26 cellular contexts compared by ENCODE assay signal in the genomic region with DNA sequence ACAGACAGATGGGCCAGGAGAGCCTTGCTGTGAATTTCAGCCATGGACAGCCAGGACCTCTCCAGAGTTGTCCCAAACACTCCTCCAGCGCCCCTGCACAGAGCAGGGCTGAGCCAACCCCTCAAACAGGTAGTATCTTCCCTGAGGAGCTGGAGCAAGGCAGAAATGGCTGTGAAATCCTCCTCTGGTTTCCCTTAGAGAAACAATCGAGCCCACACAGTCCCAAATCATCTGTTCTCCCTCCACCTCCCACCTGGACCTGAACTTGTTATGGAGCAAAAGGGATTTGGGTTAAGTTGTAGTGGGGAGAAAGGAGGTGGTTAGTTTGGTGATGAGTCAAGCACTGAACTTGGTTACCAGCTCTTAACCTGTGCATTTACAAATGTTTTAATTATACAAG.
DNase-seq lines count a peak whose midpoint lies in the region; ATAC-seq, FAIRE-seq and TF ChIP-seq lines count a peak whose summit lies in the region.
"Had no signal": no experiment of that assay in that cellular context is flagged by ENCODE, and none has a peak within 500 bp of the region (broad histone marks: within the 10 kb centered on the region; RNA-seq: fewer than 3 reads in every experiment).

No MANE protein-coding gene starts in this region.

- no peak for DNase-seq in activated CD4-positive, alpha-beta T cell treated with anti-CD3 and anti-CD28 coated beads, Interleukin-2, amount 10 ng/mL, durations not matched to agents 24 days and 14 days
- no peak for DNase-seq in activated CD4-positive, alpha-beta T cell treated with anti-CD3 and anti-CD28 coated beads for 1 hour
- no peak for DNase-seq in Panc1 (ENCODE audit: low read depth, low spot score)
- DNase-seq in body of pancreas = no peak
- DNase-seq in stimulated activated CD4-positive, alpha-beta T cell treated with anti-CD3 and anti-CD28 coated beads, Interleukin-1b, Interleukin-23, amount 100 ng/mL, for 48 hours = no peak
- DNase-seq in D721Med (ENCODE audit: insufficient read length, low spot score) = no peak
- DNase-seq: activated CD4-positive, alpha-beta T cell treated with anti-CD3 and anti-CD28 coated beads, Interleukin-2, amount 50 U/mL, for 4 hours; activated CD8-positive, alpha-beta memory T cell treated with anti-CD3 and anti-CD28 coated beads, Interleukin-2, amount 50 U/mL, for 48 hours; effector CD4-positive, alpha-beta T cell; hypothalamus; MG63; mucosa of descending colon; NCI-H1930; NCI-H526; NK-92 treated with Interleukin-12 subunit alpha and Interleukin-12 subunit beta, amount 100 ng/mL, for 24 hours; T-helper 9 cell; upper lobe of left lung had no signal

- POLR2A ChIA-PET in Panc1 (lab: Charles Lee) = no interaction called here

- no peak overlapping the region for H3K4me3 Mint-ChIP-seq in activated CD4-positive, alpha-beta T cell treated with anti-CD3 and anti-CD28 coated beads, Interleukin-2, amount 10 ng/mL, durations not matched to agents 24 days and 14 days
- H3K4me3 Mint-ChIP-seq in stimulated activated memory B cell treated with anti-CD40 and anti-IgM and Interleukin-4, amounts not matched to agents 10 μg/mL and 1 μg/mL and 100 μg/mL, for 72 hours = no peak overlapping the region

- TF ChIP-seq CTCF in Panc1 (IDR thresholded peaks at IDR 0.05) (no peak), body of pancreas (IDR thresholded peaks at IDR 0.05) (no peak), D721Med (IDR thresholded peaks at IDR 0.05; ENCODE audit: insufficient read depth, missing control alignments) (no peak)

- in situ Hi-C loops in Panc1 (cut with HindIII; ENCODE audit: low pct_unique_long_range_greater_than_20kb, low sequenced_read_pairs) = no loop called here

- WGBS in body of pancreas, 2 donors = 64% methylated on average over 2 of the region's 2 CpGs

- H3K9me3 Mint-ChIP-seq in activated CD4-positive, alpha-beta T cell treated with anti-CD3 and anti-CD28 coated beads, Interleukin-2, amount 10 ng/mL, durations not matched to agents 24 days and 14 days = peaks cover 20% of the 10 kb centered on the region
- H3K9me3 Mint-ChIP-seq in stimulated activated memory B cell treated with anti-CD40 and anti-IgM and Interleukin-4, amounts not matched to agents 10 μg/mL and 1 μg/mL and 100 μg/mL, for 72 hours = no peaks in the 10 kb centered on the region

- H3K4me3 ChIP-seq in Panc1 (ENCODE audit: low read depth in 2 of 2, low read length in 2 of 2) (no peak overlapping the region), body of pancreas (no peak overlapping the region)
- H3K4me3 ChIP-seq: MG63, mucosa of descending colon, smooth muscle cell, upper lobe of left lung had no signal

- H3K27ac Mint-ChIP-seq in activated CD4-positive, alpha-beta T cell treated with anti-CD3 and anti-CD28 coated beads, Interleukin-2, amount 10 ng/mL, durations not matched to agents 24 days and 14 days = peak overlapping the region; percentile 70
- H3K27ac Mint-ChIP-seq in stimulated activated memory B cell treated with anti-CD40 and anti-IgM and Interleukin-4, amounts not matched to agents 10 μg/mL and 1 μg/mL and 100 μg/mL, for 72 hours = peak overlapping the region; percentile 62
- H3K27ac Mint-ChIP-seq: activated naive CD4-positive, alpha-beta T cell treated with anti-CD3 and anti-CD28 coated beads, Interleukin-2, amount 50 U/mL, for 72 hours had no signal

- peaks cover 72% of the 10 kb centered on the region for H3K4me1 Mint-ChIP-seq in activated CD4-positive, alpha-beta T cell treated with anti-CD3 and anti-CD28 coated beads, Interleukin-2, amount 10 ng/mL, durations not matched to agents 24 days and 14 days
- H3K4me1 Mint-ChIP-seq in stimulated activated memory B cell treated with anti-CD40 and anti-IgM and Interleukin-4, amounts not matched to agents 10 μg/mL and 1 μg/mL and 100 μg/mL, for 72 hours = peaks cover 27% of the 10 kb centered on the region

- H3K4me1 ChIP-seq in Panc1 (ENCODE audit: control insufficient read depth, insufficient read depth, low read length) (no peaks in the 10 kb centered on the region; the same call in none of the 2 replicates), body of pancreas (peaks cover 74% of the 10 kb centered on the region)

- BruUV-seq in Panc1 (replicated peaks; lab: Mats Ljungman, UMichigan) = no TSS peak

- ATAC-seq in Panc1 = no peak
- ATAC-seq in body of pancreas = no peak
- ATAC-seq in stimulated activated memory B cell treated with anti-CD40 and anti-IgM and Interleukin-4, amounts not matched to agents 10 μg/mL and 1 μg/mL and 100 μg/mL, for 72 hours = no peak
- ATAC-seq in GM19467 (IDR thresholded peaks at IDR 0.05; ENCODE audit: unreplicated experiment) = no peak
- ATAC-seq: activated naive CD4-positive, alpha-beta T cell treated with anti-CD3 and anti-CD28 coated beads, Interleukin-2, amount 50 U/mL, for 72 hours; HCT116; SK-N-SH treated with all-trans-retinoic acid at 6 μM for 48 hours had no signal

- no peaks in the 10 kb centered on the region for H3K36me3 ChIP-seq in Panc1 (ENCODE audit: control insufficient read depth, insufficient read depth, low read length)
- H3K36me3 ChIP-seq in body of pancreas (replicated peaks in 1 of 2; ENCODE audit: insufficient read depth in 1 of 2, low read depth in 2 of 2) = no peaks in the 10 kb centered on the region
- H3K36me3 ChIP-seq: MG63 had no signal

- H3K27ac ChIP-seq in Panc1 (ENCODE audit: low read length) = 0 out of 2 replicates have a peak overlapping the region, but pooled peaks have one; percentile 29
- peak overlapping the region; percentile 82 to 91 (median 89) for H3K27ac ChIP-seq in body of pancreas
- H3K27ac ChIP-seq: HL-60, KMS-11 had no signal

- H3K27me3 ChIP-seq in Panc1 (ENCODE audit: control insufficient read depth, insufficient read depth, low read length) = no peaks in the 10 kb centered on the region
- H3K27me3 ChIP-seq in body of pancreas = no peaks in the 10 kb centered on the region
- H3K27me3 ChIP-seq: MG63, upper lobe of left lung had no signal

- H3K36me3 Mint-ChIP-seq in activated CD4-positive, alpha-beta T cell treated with anti-CD3 and anti-CD28 coated beads, Interleukin-2, amount 10 ng/mL, durations not matched to agents 24 days and 14 days (ENCODE audit: low read depth) = peaks cover 70% of the 10 kb centered on the region
- H3K36me3 Mint-ChIP-seq in stimulated activated memory B cell treated with anti-CD40 and anti-IgM and Interleukin-4, amounts not matched to agents 10 μg/mL and 1 μg/mL and 100 μg/mL, for 72 hours = peaks cover 59% of the 10 kb centered on the region

- H3K9me3 ChIP-seq in Panc1 (ENCODE audit: control insufficient read depth, insufficient read depth, low read depth, low read length) (no peaks in the 10 kb centered on the region), body of pancreas (no peaks in the 10 kb centered on the region)
- H3K9me3 ChIP-seq: MG63, mucosa of descending colon, upper lobe of left lung had no signal

- CTCF ChIA-PET in Panc1 (lab: Charles Lee) = no interaction called here

- intact Hi-C loops in activated CD4-positive, alpha-beta T cell treated with anti-CD3 and anti-CD28 coated beads, Interleukin-2, amount 10 ng/mL, durations not matched to agents 24 days and 14 days (cut with micrococcal nuclease) = loop anchor here (10.0 kb wide), 1 partner anchor 389 kb away; no protein-coding TSS in a partner anchor
- intact Hi-C loops in Panc1 (cut with micrococcal nuclease; ENCODE audit: unreplicated experiment) (no loop called here), body of pancreas (cut with DNase I) (no loop called here)

- no peaks in the 10 kb centered on the region for H3K27me3 Mint-ChIP-seq in activated CD4-positive, alpha-beta T cell treated with anti-CD3 and anti-CD28 coated beads, Interleukin-2, amount 10 ng/mL, durations not matched to agents 24 days and 14 days
- H3K27me3 Mint-ChIP-seq in stimulated activated memory B cell treated with anti-CD40 and anti-IgM and Interleukin-4, amounts not matched to agents 10 μg/mL and 1 μg/mL and 100 μg/mL, for 72 hours = no peaks in the 10 kb centered on the region

- FAIRE-seq in D721Med (lab: Jason Lieb, UNC) = no peak
- FAIRE-seq: bronchial epithelial cell had no signal

- TF ChIP-seq POLR2A in body of pancreas (IDR thresholded peaks at IDR 0.05) = no peak
